2 cellular contexts compared by ENCODE assay signal in genomic region chr6:109356237-109356636, GRCh38.
TF ChIP-seq lines count a peak whose summit lies in the region.

No MANE protein-coding gene starts in this region.

TF ChIP-seq in HEK293, 187 proteins besides CTCF, POLR2A, EP300 and RAD21 (continued from another document):
- TF ChIP-seq ZNF707 (tag by site-specific recombination; IDR thresholded peaks at IDR 0.05) (peak; percentile 91), ZNF292 (tag by site-specific recombination; IDR thresholded peaks at IDR 0.05; ENCODE audit: borderline replicate concordance, low read depth) (no peak)
TF ChIP-seq in HEK293: peak in this region for 2.

TF ChIP-seq in K562, 482 proteins besides CTCF, POLR2A, EP300 and RAD21 (continued from another document):
- TF ChIP-seq SNAPC5 (CRISPR knock-in tag; IDR thresholded peaks at IDR 0.05) (no peak), TRIM28 (IDR thresholded peaks at IDR 0.05) (peak; percentile 72; the same call in 1 of the 2 replicates), HDAC8 (tag; IDR thresholded peaks at IDR 0.05) (no peak), NFE2L1 (tag; IDR thresholded peaks at IDR 0.05; ENCODE audit: borderline replicate concordance, low read depth) (no peak), PTRF (tag; IDR thresholded peaks at IDR 0.05) (no peak), ZFP36 (IDR thresholded peaks at IDR 0.05; ENCODE audit: low read depth, low read length, partially characterized antibody) (no peak), ZNF75A (CRISPR knock-in tag; IDR thresholded peaks at IDR 0.05) (no peak), PRDM10 (IDR thresholded peaks at IDR 0.05; ENCODE audit: partially characterized antibody) (peak; percentile 47), KDM1A (IDR thresholded peaks at IDR 0.05) (no peak), BACH1 (tag; IDR thresholded peaks at IDR 0.05) (no peak), ASH1L (IDR thresholded peaks at IDR 0.05; ENCODE audit: borderline replicate concordance, low read depth, partially characterized antibody) (no peak), CREM (IDR thresholded peaks at IDR 0.05; ENCODE audit: low read depth) (no peak), OTX1 (CRISPR knock-in tag; IDR thresholded peaks at IDR 0.05) (no peak), NCOR1 (IDR thresholded peaks at IDR 0.05) (no peak), TBP (optimal IDR thresholded peaks at IDR 0.05; ENCODE audit: low read depth, low read length) (no peak), CBX5 (IDR thresholded peaks at IDR 0.05; ENCODE audit: borderline replicate concordance, low read depth) (peak; percentile 59; the same call in 1 of the 2 replicates), ZNF707 (CRISPR knock-in tag; conservative IDR thresholded peaks at IDR 0.05) (peak; percentile 99), CBX3 (IDR thresholded peaks at IDR 0.05; ENCODE audit: borderline replicate concordance in 1 of 2, low read length in 2 of 2) (peak in 1 of 2 experiments; percentile 83; a peak in 2 of 3 replicates)
- TF ChIP-seq, protein P1, sequence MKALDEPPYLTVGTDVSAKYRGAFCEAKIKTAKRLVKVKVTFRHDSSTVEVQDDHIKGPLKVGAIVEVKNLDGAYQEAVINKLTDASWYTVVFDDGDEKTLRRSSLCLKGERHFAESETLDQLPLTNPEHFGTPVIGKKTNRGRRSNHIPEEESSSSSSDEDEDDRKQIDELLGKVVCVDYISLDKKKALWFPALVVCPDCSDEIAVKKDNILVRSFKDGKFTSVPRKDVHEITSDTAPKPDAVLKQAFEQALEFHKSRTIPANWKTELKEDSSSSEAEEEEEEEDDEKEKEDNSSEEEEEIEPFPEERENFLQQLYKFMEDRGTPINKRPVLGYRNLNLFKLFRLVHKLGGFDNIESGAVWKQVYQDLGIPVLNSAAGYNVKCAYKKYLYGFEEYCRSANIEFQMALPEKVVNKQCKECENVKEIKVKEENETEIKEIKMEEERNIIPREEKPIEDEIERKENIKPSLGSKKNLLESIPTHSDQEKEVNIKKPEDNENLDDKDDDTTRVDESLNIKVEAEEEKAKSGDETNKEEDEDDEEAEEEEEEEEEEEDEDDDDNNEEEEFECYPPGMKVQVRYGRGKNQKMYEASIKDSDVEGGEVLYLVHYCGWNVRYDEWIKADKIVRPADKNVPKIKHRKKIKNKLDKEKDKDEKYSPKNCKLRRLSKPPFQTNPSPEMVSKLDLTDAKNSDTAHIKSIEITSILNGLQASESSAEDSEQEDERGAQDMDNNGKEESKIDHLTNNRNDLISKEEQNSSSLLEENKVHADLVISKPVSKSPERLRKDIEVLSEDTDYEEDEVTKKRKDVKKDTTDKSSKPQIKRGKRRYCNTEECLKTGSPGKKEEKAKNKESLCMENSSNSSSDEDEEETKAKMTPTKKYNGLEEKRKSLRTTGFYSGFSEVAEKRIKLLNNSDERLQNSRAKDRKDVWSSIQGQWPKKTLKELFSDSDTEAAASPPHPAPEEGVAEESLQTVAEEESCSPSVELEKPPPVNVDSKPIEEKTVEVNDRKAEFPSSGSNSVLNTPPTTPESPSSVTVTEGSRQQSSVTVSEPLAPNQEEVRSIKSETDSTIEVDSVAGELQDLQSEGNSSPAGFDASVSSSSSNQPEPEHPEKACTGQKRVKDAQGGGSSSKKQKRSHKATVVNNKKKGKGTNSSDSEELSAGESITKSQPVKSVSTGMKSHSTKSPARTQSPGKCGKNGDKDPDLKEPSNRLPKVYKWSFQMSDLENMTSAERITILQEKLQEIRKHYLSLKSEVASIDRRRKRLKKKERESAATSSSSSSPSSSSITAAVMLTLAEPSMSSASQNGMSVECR (CRISPR knock-in tag; IDR thresholded peaks at IDR 0.05), result no peak
- TF ChIP-seq, protein P2, sequence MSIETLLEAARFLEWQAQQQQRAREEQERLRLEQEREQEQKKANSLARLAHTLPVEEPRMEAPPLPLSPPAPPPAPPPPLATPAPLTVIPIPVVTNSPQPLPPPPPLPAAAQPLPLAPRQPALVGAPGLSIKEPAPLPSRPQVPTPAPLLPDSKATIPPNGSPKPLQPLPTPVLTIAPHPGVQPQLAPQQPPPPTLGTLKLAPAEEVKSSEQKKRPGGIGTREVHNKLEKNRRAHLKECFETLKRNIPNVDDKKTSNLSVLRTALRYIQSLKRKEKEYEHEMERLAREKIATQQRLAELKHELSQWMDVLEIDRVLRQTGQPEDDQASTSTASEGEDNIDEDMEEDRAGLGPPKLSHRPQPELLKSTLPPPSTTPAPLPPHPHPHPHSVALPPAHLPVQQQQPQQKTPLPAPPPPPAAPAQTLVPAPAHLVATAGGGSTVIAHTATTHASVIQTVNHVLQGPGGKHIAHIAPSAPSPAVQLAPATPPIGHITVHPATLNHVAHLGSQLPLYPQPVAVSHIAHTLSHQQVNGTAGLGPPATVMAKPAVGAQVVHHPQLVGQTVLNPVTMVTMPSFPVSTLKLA (conservative IDR thresholded peaks at IDR 0.05), result no peak
- TF ChIP-seq, protein P3, sequence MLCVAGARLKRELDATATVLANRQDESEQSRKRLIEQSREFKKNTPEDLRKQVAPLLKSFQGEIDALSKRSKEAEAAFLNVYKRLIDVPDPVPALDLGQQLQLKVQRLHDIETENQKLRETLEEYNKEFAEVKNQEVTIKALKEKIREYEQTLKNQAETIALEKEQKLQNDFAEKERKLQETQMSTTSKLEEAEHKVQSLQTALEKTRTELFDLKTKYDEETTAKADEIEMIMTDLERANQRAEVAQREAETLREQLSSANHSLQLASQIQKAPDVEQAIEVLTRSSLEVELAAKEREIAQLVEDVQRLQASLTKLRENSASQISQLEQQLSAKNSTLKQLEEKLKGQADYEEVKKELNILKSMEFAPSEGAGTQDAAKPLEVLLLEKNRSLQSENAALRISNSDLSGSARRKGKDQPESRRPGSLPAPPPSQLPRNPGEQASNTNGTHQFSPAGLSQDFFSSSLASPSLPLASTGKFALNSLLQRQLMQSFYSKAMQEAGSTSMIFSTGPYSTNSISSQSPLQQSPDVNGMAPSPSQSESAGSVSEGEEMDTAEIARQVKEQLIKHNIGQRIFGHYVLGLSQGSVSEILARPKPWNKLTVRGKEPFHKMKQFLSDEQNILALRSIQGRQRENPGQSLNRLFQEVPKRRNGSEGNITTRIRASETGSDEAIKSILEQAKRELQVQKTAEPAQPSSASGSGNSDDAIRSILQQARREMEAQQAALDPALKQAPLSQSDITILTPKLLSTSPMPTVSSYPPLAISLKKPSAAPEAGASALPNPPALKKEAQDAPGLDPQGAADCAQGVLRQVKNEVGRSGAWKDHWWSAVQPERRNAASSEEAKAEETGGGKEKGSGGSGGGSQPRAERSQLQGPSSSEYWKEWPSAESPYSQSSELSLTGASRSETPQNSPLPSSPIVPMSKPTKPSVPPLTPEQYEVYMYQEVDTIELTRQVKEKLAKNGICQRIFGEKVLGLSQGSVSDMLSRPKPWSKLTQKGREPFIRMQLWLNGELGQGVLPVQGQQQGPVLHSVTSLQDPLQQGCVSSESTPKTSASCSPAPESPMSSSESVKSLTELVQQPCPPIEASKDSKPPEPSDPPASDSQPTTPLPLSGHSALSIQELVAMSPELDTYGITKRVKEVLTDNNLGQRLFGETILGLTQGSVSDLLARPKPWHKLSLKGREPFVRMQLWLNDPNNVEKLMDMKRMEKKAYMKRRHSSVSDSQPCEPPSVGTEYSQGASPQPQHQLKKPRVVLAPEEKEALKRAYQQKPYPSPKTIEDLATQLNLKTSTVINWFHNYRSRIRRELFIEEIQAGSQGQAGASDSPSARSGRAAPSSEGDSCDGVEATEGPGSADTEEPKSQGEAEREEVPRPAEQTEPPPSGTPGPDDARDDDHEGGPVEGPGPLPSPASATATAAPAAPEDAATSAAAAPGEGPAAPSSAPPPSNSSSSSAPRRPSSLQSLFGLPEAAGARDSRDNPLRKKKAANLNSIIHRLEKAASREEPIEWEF (CRISPR knock-in tag; IDR thresholded peaks at IDR 0.05), result no peak
- TF ChIP-seq, protein P4, sequence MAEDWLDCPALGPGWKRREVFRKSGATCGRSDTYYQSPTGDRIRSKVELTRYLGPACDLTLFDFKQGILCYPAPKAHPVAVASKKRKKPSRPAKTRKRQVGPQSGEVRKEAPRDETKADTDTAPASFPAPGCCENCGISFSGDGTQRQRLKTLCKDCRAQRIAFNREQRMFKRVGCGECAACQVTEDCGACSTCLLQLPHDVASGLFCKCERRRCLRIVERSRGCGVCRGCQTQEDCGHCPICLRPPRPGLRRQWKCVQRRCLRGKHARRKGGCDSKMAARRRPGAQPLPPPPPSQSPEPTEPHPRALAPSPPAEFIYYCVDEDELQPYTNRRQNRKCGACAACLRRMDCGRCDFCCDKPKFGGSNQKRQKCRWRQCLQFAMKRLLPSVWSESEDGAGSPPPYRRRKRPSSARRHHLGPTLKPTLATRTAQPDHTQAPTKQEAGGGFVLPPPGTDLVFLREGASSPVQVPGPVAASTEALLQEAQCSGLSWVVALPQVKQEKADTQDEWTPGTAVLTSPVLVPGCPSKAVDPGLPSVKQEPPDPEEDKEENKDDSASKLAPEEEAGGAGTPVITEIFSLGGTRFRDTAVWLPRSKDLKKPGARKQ (CRISPR knock-in tag; IDR thresholded peaks at IDR 0.05), result no peak
